Comparison of ENCODE assay signal across 9 cellular contexts in genomic region chr6:140052757-140053729, GRCh38.
DNase-seq lines count a peak whose midpoint lies in the region; ATAC-seq, FAIRE-seq and TF ChIP-seq lines count a peak whose summit lies in the region.
"Had no signal": no experiment of that assay in that cellular context is flagged by ENCODE, and none has a peak within 500 bp of the region (broad histone marks: within the 10 kb centered on the region; RNA-seq: fewer than 3 reads in every experiment).

No MANE protein-coding gene starts in this region.

- no peak overlapping the region for H3K4me2 ChIP-seq in keratinocyte (ENCODE audit: control insufficient read depth, extremely low read depth, insufficient read depth, low read depth, low read length)

- H3K4me3 ChIP-seq in keratinocyte (ENCODE audit: control insufficient read depth in 2 of 3, extremely low read depth in 1 of 3, insufficient read depth in 2 of 3, low read depth in 1 of 3, low read length in 3 of 3), result no peak overlapping the region

- H3K27ac ChIP-seq in C4-2B (peak overlapping the region; percentile 26; the same call in 1 of the 2 replicates), VCaP (peak overlapping the region; percentile 37), keratinocyte (ENCODE audit: control insufficient read depth, insufficient read depth, low read length) (peak overlapping the region; percentile 82)

- H2AFZ ChIP-seq in keratinocyte (ENCODE audit: control insufficient read depth, low read length), result no peak overlapping the region

- TF ChIP-seq CTCF in C4-2B (conservative IDR thresholded peaks at IDR 0.05), result peak; percentile 45
- TF ChIP-seq CTCF in VCaP (conservative IDR thresholded peaks at IDR 0.05), result no peak; the same call in 1 of the 2 replicates
- peak; percentile 47 to 59 (median 59) for TF ChIP-seq CTCF in keratinocyte (optimal IDR thresholded peaks at IDR 0.05 in 1 of 3, IDR thresholded peaks at IDR 0.05 in 1 of 3, conservative IDR thresholded peaks at IDR 0.05 in 1 of 3; ENCODE audit: extremely low read depth in 1 of 3, insufficient read depth in 2 of 3, low read length in 3 of 3)

- H3K9ac ChIP-seq in keratinocyte (ENCODE audit: control insufficient read depth, extremely low read depth, insufficient read depth, low read length), result no peak overlapping the region

- peaks cover 26% of the 10 kb centered on the region for H3K4me1 ChIP-seq in keratinocyte (ENCODE audit: control insufficient read depth, extremely low read depth, insufficient read depth, low read length)

- no peaks in the 10 kb centered on the region for H3K9me1 ChIP-seq in keratinocyte (ENCODE audit: control insufficient read depth, extremely low read depth, insufficient read depth, low read length)

- no peaks in the 10 kb centered on the region for H3K79me2 ChIP-seq in keratinocyte (ENCODE audit: control insufficient read depth, insufficient read depth, low read length)

- dilution Hi-C loops in keratinocyte (cut with MboI; ENCODE audit: extremely low pct_ligation_motif_present, low sequenced_read_pairs), result no loop called here

- H3K36me3 ChIP-seq in keratinocyte (ENCODE audit: control insufficient read depth in 2 of 2, extremely low read depth in 1 of 2, insufficient read depth in 2 of 2, low read length in 2 of 2), result no peaks in the 10 kb centered on the region

- DNase-seq in HCEC 1CT, result peak; percentile 92
- DNase-seq in keratinocyte (ENCODE audit: low read depth, low spot score), result no peak
- DNase-seq in stimulated activated CD4-positive, alpha-beta T cell treated with anti-CD3 and anti-CD28 coated beads, Interleukin-4, amount 100 ng/mL, for 24 hours, result no peak
- no peak for DNase-seq in DMS153 treated with DMSO at 0.1 percent for 48 hours (lab: John Stamatoyannopoulos, UW; ENCODE audit: unreplicated experiment)
- DNase-seq: activated B cell treated with CpG ODN at 0.5 μM for 24 hours had no signal

- FAIRE-seq in keratinocyte (lab: Jason Lieb, UNC), result peak; percentile 29

- no peaks in the 10 kb centered on the region for H4K20me1 ChIP-seq in keratinocyte (ENCODE audit: control insufficient read depth, extremely low read depth, insufficient read depth, low read length)

- ATAC-seq in GM18870 (IDR thresholded peaks at IDR 0.05; ENCODE audit: unreplicated experiment), result no peak
- ATAC-seq in HG02642 (IDR thresholded peaks at IDR 0.05; ENCODE audit: poor library complexity, unreplicated experiment), result no peak

- H3K27me3 ChIP-seq in keratinocyte (ENCODE audit: control insufficient read depth, extremely low read depth, insufficient read depth, low read length), result no peaks in the 10 kb centered on the region

- no peaks in the 10 kb centered on the region for H3K9me3 ChIP-seq in keratinocyte (ENCODE audit: control insufficient read depth, low read depth, low read length)

Comparison
In these comparisons a context has a peak if more than half of its experiments do, and no peak if none do; other contexts are left out.
1. H3K27ac ChIP-seq: peak in every context shown above with its lines; median percentile 82 in keratinocyte; 37 in VCaP; 26 in C4-2B.